1 cellular context compared by ENCODE assay signal in genomic region chr1:28886731-28887417, GRCh38.
TF ChIP-seq lines count a peak whose summit lies in the region.

No MANE protein-coding gene starts in this region.

TF ChIP-seq in K562, 482 proteins besides CTCF, POLR2A, EP300 and RAD21 (continued from another document and continues in another):
- TF ChIP-seq E2F8 (IDR thresholded peaks at IDR 0.05; ENCODE audit: low read depth, partially characterized antibody) (peak; percentile 49), RBM34 (IDR thresholded peaks at IDR 0.05; ENCODE audit: borderline replicate concordance, insufficient read depth, low read length) (no peak), ZFX (CRISPR knock-in tag; IDR thresholded peaks at IDR 0.05) (peak; percentile 79), SAFB (IDR thresholded peaks at IDR 0.05; ENCODE audit: borderline replicate concordance, low read depth, low read length) (no peak), MAZ (CRISPR knock-in tag; conservative IDR thresholded peaks at IDR 0.05 in 1 of 2, IDR thresholded peaks at IDR 0.05 in 1 of 2) (peak; percentile 89 to 92), KLF6 (CRISPR knock-in tag; IDR thresholded peaks at IDR 0.05; ENCODE audit: borderline replicate concordance) (peak; percentile 32), ZFP30 (CRISPR knock-in tag; IDR thresholded peaks at IDR 0.05; ENCODE audit: borderline replicate concordance) (no peak), CHAMP1 (IDR thresholded peaks at IDR 0.05) (no peak), NFIC (IDR thresholded peaks at IDR 0.05) (peak; percentile 49), SIRT6 (IDR thresholded peaks at IDR 0.05; ENCODE audit: low read depth, low read length) (no peak), HINFP (tag; conservative IDR thresholded peaks at IDR 0.05; ENCODE audit: low read depth) (0 out of 2 replicates have a peak, but pooled peaks have one; percentile 48), ZNF408 (CRISPR knock-in tag; IDR thresholded peaks at IDR 0.05; ENCODE audit: low read depth) (no peak), ATF3 (IDR thresholded peaks at IDR 0.05) (peak; percentile 97), ATF3 (CRISPR knock-in tag; conservative IDR thresholded peaks at IDR 0.05) (no peak), CSDE1 (IDR thresholded peaks at IDR 0.05) (peak in 1 of 2 experiments; percentile 74; a peak in 2 of 4 replicates), THRB (CRISPR knock-in tag; conservative IDR thresholded peaks at IDR 0.05) (peak; percentile 70; the same call in 1 of the 2 replicates), KDM4B (IDR thresholded peaks at IDR 0.05; ENCODE audit: borderline replicate concordance in 2 of 2, low read depth in 1 of 2) (peak in 1 of 2 experiments; percentile 55; a peak in 1 of 4 replicates), PHF8 (IDR thresholded peaks at IDR 0.05; ENCODE audit: borderline replicate concordance, low read length) (peak; percentile 79; the same call in 1 of the 2 replicates), NCOA1 (IDR thresholded peaks at IDR 0.05; ENCODE audit: low read depth) (peak; percentile 51; the same call in 1 of the 2 replicates), ZNF347 (CRISPR knock-in tag; IDR thresholded peaks at IDR 0.05; ENCODE audit: low read depth) (no peak), CUX1 (CRISPR knock-in tag; IDR thresholded peaks at IDR 0.05) (no peak), CTBP1 (IDR thresholded peaks at IDR 0.05; ENCODE audit: borderline replicate concordance) (peak; percentile 82; the same call in 1 of the 2 replicates), HEY1 (CRISPR knock-in tag; IDR thresholded peaks at IDR 0.05; ENCODE audit: borderline replicate concordance) (no peak), KAT8 (IDR thresholded peaks at IDR 0.05; ENCODE audit: low read depth) (no peak), ZNF444 (CRISPR knock-in tag; IDR thresholded peaks at IDR 0.05) (no peak), ZNF561 (CRISPR knock-in tag; conservative IDR thresholded peaks at IDR 0.05) (0 out of 2 replicates have a peak, but pooled peaks have one; percentile 3), ZBTB40 (IDR thresholded peaks at IDR 0.05) (peak; percentile 47; the same call in 1 of the 2 replicates), ZBTB40 (CRISPR knock-in tag; IDR thresholded peaks at IDR 0.05) (no peak), CREM (IDR thresholded peaks at IDR 0.05; ENCODE audit: low read depth) (peak; percentile 95)
